2 cellular contexts compared by ENCODE assay signal in genomic region chr7:106070201-106070551, GRCh38.
TF ChIP-seq lines count a peak whose summit lies in the region.

No MANE protein-coding gene starts in this region.

TF ChIP-seq in liver, 16 proteins besides CTCF, POLR2A, EP300 and RAD21 (continued from another document):
- TF ChIP-seq ATF3 (IDR thresholded peaks at IDR 0.05): peak; percentile 33
- TF ChIP-seq HNF4A (conservative IDR thresholded peaks at IDR 0.05): peak; percentile 48 to 71
- peak; percentile 46 to 87 for TF ChIP-seq RXRA (IDR thresholded peaks at IDR 0.05)
- no peak for TF ChIP-seq FOXA1 (IDR thresholded peaks at IDR 0.05)
- TF ChIP-seq MAX (IDR thresholded peaks at IDR 0.05): peak; percentile 93
- peak; percentile 93 for TF ChIP-seq YY1 (IDR thresholded peaks at IDR 0.05)
- peak; percentile 47 for TF ChIP-seq SP1 (IDR thresholded peaks at IDR 0.05)
- no peak for TF ChIP-seq GABPA (IDR thresholded peaks at IDR 0.05 in 1 of 2, conservative IDR thresholded peaks at IDR 0.05 in 1 of 2)
TF ChIP-seq in liver: peak in this region for 7.

TF ChIP-seq in HepG2, 621 proteins besides CTCF, POLR2A, EP300 and RAD21 (continued from another document):
- TF ChIP-seq, protein P1, sequence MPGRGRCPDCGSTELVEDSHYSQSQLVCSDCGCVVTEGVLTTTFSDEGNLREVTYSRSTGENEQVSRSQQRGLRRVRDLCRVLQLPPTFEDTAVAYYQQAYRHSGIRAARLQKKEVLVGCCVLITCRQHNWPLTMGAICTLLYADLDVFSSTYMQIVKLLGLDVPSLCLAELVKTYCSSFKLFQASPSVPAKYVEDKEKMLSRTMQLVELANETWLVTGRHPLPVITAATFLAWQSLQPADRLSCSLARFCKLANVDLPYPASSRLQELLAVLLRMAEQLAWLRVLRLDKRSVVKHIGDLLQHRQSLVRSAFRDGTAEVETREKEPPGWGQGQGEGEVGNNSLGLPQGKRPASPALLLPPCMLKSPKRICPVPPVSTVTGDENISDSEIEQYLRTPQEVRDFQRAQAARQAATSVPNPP (CRISPR knock-in tag; IDR thresholded peaks at IDR 0.05): no peak
- TF ChIP-seq THAP11 (CRISPR knock-in tag; IDR thresholded peaks at IDR 0.05): no peak
- TF ChIP-seq SMARCE1 (IDR thresholded peaks at IDR 0.05; ENCODE audit: borderline replicate concordance): no peak
- TF ChIP-seq, protein P2, sequence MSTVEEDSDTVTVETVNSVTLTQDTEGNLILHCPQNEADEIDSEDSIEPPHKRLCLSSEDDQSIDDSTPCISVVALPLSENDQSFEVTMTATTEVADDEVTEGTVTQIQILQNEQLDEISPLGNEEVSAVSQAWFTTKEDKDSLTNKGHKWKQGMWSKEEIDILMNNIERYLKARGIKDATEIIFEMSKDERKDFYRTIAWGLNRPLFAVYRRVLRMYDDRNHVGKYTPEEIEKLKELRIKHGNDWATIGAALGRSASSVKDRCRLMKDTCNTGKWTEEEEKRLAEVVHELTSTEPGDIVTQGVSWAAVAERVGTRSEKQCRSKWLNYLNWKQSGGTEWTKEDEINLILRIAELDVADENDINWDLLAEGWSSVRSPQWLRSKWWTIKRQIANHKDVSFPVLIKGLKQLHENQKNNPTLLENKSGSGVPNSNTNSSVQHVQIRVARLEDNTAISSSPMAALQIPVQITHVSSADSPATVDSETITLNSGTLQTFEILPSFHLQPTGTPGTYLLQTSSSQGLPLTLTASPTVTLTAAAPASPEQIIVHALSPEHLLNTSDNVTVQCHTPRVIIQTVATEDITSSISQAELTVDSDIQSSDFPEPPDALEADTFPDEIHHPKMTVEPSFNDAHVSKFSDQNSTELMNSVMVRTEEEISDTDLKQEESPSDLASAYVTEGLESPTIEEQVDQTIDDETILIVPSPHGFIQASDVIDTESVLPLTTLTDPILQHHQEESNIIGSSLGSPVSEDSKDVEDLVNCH (CRISPR knock-in tag; IDR thresholded peaks at IDR 0.05): no peak
- TF ChIP-seq ZNF205 (CRISPR knock-in tag; IDR thresholded peaks at IDR 0.05): no peak
- TF ChIP-seq AGO1 (IDR thresholded peaks at IDR 0.05; ENCODE audit: low read depth, low read length, poor library complexity, severe bottlenecking): no peak
- no peak for TF ChIP-seq HMG20A (CRISPR knock-in tag; IDR thresholded peaks at IDR 0.05; ENCODE audit: borderline replicate concordance)
- no peak for TF ChIP-seq BATF2 (CRISPR knock-in tag; IDR thresholded peaks at IDR 0.05)
- TF ChIP-seq HOXA3 (CRISPR knock-in tag; IDR thresholded peaks at IDR 0.05): no peak
- TF ChIP-seq, protein P3, sequence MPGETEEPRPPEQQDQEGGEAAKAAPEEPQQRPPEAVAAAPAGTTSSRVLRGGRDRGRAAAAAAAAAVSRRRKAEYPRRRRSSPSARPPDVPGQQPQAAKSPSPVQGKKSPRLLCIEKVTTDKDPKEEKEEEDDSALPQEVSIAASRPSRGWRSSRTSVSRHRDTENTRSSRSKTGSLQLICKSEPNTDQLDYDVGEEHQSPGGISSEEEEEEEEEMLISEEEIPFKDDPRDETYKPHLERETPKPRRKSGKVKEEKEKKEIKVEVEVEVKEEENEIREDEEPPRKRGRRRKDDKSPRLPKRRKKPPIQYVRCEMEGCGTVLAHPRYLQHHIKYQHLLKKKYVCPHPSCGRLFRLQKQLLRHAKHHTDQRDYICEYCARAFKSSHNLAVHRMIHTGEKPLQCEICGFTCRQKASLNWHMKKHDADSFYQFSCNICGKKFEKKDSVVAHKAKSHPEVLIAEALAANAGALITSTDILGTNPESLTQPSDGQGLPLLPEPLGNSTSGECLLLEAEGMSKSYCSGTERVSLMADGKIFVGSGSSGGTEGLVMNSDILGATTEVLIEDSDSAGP (CRISPR knock-in tag; IDR thresholded peaks at IDR 0.05; ENCODE audit: borderline replicate concordance): no peak
- TF ChIP-seq SP5 (CRISPR knock-in tag; IDR thresholded peaks at IDR 0.05; ENCODE audit: borderline replicate concordance, low read depth): no peak
- no peak for TF ChIP-seq ZNF432 (CRISPR knock-in tag; IDR thresholded peaks at IDR 0.05; ENCODE audit: borderline replicate concordance)
